ENCODE assay signal across 8 cellular contexts in genomic region chr3:197959891-197960693, GRCh38. TPM values are rescaled to one million over a fixed set of nuclear protein-coding genes. Genes with fewer than 3 reads are reported as not detected.
DNase-seq lines count a peak whose midpoint lies in the region; ATAC-seq and TF ChIP-seq lines count a peak whose summit lies in the region.

A gene with protein sequence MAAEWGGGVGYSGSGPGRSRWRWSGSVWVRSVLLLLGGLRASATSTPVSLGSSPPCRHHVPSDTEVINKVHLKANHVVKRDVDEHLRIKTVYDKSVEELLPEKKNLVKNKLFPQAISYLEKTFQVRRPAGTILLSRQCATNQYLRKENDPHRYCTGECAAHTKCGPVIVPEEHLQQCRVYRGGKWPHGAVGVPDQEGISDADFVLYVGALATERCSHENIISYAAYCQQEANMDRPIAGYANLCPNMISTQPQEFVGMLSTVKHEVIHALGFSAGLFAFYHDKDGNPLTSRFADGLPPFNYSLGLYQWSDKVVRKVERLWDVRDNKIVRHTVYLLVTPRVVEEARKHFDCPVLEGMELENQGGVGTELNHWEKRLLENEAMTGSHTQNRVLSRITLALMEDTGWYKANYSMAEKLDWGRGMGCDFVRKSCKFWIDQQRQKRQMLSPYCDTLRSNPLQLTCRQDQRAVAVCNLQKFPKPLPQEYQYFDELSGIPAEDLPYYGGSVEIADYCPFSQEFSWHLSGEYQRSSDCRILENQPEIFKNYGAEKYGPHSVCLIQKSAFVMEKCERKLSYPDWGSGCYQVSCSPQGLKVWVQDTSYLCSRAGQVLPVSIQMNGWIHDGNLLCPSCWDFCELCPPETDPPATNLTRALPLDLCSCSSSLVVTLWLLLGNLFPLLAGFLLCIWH (plus strand): TSS chr3:197960217. CDS start chr3:197960246, 29 bp downstream.

- H3K36me3 Mint-ChIP-seq in activated naive CD8-positive, alpha-beta T cell treated with anti-CD3 and anti-CD28 coated beads for 36 hours, result peaks cover 36% of the 10 kb centered on the region
- H3K36me3 Mint-ChIP-seq in glutamatergic neuron (ENCODE audit: unreplicated experiment) (no peaks in the 10 kb centered on the region), osteocyte (ENCODE audit: unreplicated experiment) (peaks cover 16% of the 10 kb centered on the region)

- peak within 1 kb of the TSS; percentile 61 for H3K4me3 ChIP-seq in thymus (ENCODE audit: low read length)

- under 1% methylated on average over 62 of the region's 62 CpGs for WGBS in thymus

- H3K9me3 Mint-ChIP-seq in activated naive CD8-positive, alpha-beta T cell treated with anti-CD3 and anti-CD28 coated beads for 36 hours, result no peaks in the 10 kb centered on the region
- H3K9me3 Mint-ChIP-seq in glutamatergic neuron (ENCODE audit: unreplicated experiment) (peaks cover 9% of the 10 kb centered on the region), osteocyte (ENCODE audit: unreplicated experiment) (no peaks in the 10 kb centered on the region)

- no peaks in the 10 kb centered on the region for H3K27me3 Mint-ChIP-seq in activated naive CD8-positive, alpha-beta T cell treated with anti-CD3 and anti-CD28 coated beads for 36 hours
- no peaks in the 10 kb centered on the region for H3K27me3 Mint-ChIP-seq in glutamatergic neuron (ENCODE audit: unreplicated experiment)
- no peaks in the 10 kb centered on the region for H3K27me3 Mint-ChIP-seq in osteocyte (ENCODE audit: unreplicated experiment)

- H3K4me3 Mint-ChIP-seq in activated naive CD8-positive, alpha-beta T cell treated with anti-CD3 and anti-CD28 coated beads for 36 hours, result peak within 1 kb of the TSS; percentile 94
- H3K4me3 Mint-ChIP-seq in glutamatergic neuron (ENCODE audit: unreplicated experiment) (peak within 1 kb of the TSS; percentile 89), osteocyte (ENCODE audit: unreplicated experiment) (peak within 1 kb of the TSS; percentile 89)

- ATAC-seq in HG02642 (IDR thresholded peaks at IDR 0.05; ENCODE audit: poor library complexity, unreplicated experiment), result peak; percentile 99

- peak; percentile 45 for TF ChIP-seq POLR2A in GM10847 (IDR thresholded peaks at IDR 0.05; ENCODE audit: extremely low read depth, insufficient read length)

- H3K4me1 ChIP-seq in thymus (ENCODE audit: control insufficient read depth, insufficient read depth, low read length), result peaks cover 9% of the 10 kb centered on the region

- TF ChIP-seq CTCF in glutamatergic neuron (IDR thresholded peaks at IDR 0.05; ENCODE audit: partially characterized antibody, unreplicated experiment), result no peak
- TF ChIP-seq CTCF in osteocyte (IDR thresholded peaks at IDR 0.05), result no peak

- peaks cover 18% of the 10 kb centered on the region for H3K36me3 ChIP-seq in thymus (ENCODE audit: control insufficient read depth, insufficient read depth)

- peak within 1 kb of the TSS; percentile 62 for H3K27ac ChIP-seq in thymus (ENCODE audit: low read depth)

- DNase-seq in NCI-H1105 (lab: John Stamatoyannopoulos, UW) (peak; percentile 99), SKM-1 (lab: John Stamatoyannopoulos, UW; ENCODE audit: unreplicated experiment) (peak; percentile 83), glutamatergic neuron (peak; percentile 98), osteocyte (ENCODE audit: extremely low spot score, unreplicated experiment) (peak; percentile 98)
- DNase-seq in activated naive CD8-positive, alpha-beta T cell treated with anti-CD3 and anti-CD28 coated beads for 36 hours, result peak; percentile 97

- H3K9me3 ChIP-seq in thymus (ENCODE audit: control insufficient read depth), result no peaks in the 10 kb centered on the region

- peaks cover 61% of the 10 kb centered on the region for H3K4me1 Mint-ChIP-seq in activated naive CD8-positive, alpha-beta T cell treated with anti-CD3 and anti-CD28 coated beads for 36 hours
- peaks cover 7% of the 10 kb centered on the region for H3K4me1 Mint-ChIP-seq in glutamatergic neuron (ENCODE audit: low read depth, unreplicated experiment)
- H3K4me1 Mint-ChIP-seq in osteocyte (ENCODE audit: unreplicated experiment), result peaks cover 36% of the 10 kb centered on the region

- peak within 1 kb of the TSS; percentile 99 for H3K27ac Mint-ChIP-seq in activated naive CD8-positive, alpha-beta T cell treated with anti-CD3 and anti-CD28 coated beads for 36 hours
- H3K27ac Mint-ChIP-seq in glutamatergic neuron (ENCODE audit: unreplicated experiment) (peak within 1 kb of the TSS; percentile 52), osteocyte (ENCODE audit: unreplicated experiment) (peak within 1 kb of the TSS; percentile 89)

- H3K27me3 ChIP-seq in thymus (ENCODE audit: control insufficient read depth, insufficient read depth), result no peaks in the 10 kb centered on the region

RNA-seq across cellular contexts. Expression of the gene that starts here (rescaled TPM):
- total RNA-seq in activated naive CD8-positive, alpha-beta T cell treated with anti-CD3 and anti-CD28 coated beads for 36 hours, result 10 to 100 TPM in 1 of 2 experiments, 1 to 10 TPM in 1; 8.1 to 10.4 TPM
- total RNA-seq in glutamatergic neuron (ENCODE audit: unreplicated experiment) (3.7 TPM), osteocyte (5.7 and 7.7 TPM in 2 replicates)
- polyA plus RNA-seq in thymus, result 2.2 TPM

Comparison
In these comparisons a context has a peak if more than half of its experiments do, and no peak if none do; other contexts are left out.
1. Peak in every context shown above with its lines: DNase-seq, ATAC-seq, H3K4me3 ChIP-seq and H3K27ac ChIP-seq.